ENCODE assay signal across 9 cellular contexts in the genomic region with DNA sequence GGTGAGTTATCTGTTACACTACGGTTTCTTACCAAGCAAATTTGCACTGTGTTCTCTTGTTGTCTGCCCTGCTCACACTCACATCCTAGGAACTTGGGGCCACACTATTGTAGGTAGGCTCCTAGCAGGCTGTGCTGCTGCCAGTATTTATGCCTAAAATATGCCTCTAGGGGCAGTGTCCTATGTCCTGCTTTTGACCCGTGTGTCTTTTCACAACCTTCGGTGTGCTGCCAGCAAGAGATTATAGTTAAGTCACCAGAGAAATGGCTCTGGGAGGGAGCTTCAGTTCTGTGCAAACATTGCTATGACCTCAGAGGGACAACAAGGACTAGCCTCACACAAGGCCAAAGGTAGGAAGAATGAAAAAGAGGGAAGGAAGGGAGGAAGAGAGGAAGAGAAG. TPM values are rescaled to one million over a fixed set of nuclear protein-coding genes. Genes with fewer than 3 reads are reported as not detected.
A peak's percentile ranks its signal among the peaks of the same experiment; 100 is the strongest.
DNase-seq lines count a peak whose midpoint lies in the region; ATAC-seq and TF ChIP-seq lines count a peak whose summit lies in the region.
"Had no signal": no experiment of that assay in that cellular context is flagged by ENCODE, and none has a peak within 500 bp of the region (broad histone marks: within the 10 kb centered on the region; RNA-seq: fewer than 3 reads in every experiment).

No MANE protein-coding gene starts in this region.

- 35 to 39% methylated on average over 3 of the region's 3 CpGs for WGBS in thyroid gland, 2 donors

- no peaks in the 10 kb centered on the region for H3K9me3 Mint-ChIP-seq in endothelial cell (ENCODE audit: unreplicated experiment)
- H3K9me3 Mint-ChIP-seq: IgD-negative memory B cell had no signal

- no peak for TF ChIP-seq POLR2A in thyroid gland (IDR thresholded peaks at IDR 0.05)

- no peak overlapping the region for H3K4me3 ChIP-seq in thyroid gland (replicated peaks in 1 of 3)

- H3K36me3 ChIP-seq in thyroid gland = no peaks in the 10 kb centered on the region

- no peaks in the 10 kb centered on the region for H3K27me3 Mint-ChIP-seq in endothelial cell (ENCODE audit: unreplicated experiment)

- DNase-seq in DMS 273 treated with DMSO at 0.1 percent for 48 hours (lab: John Stamatoyannopoulos, UW) (peak; percentile 1), LHCN-M2 (ENCODE audit: low read depth) (peak; percentile 14), endothelial cell (ENCODE audit: low spot score) (peak; percentile 7), NCI-H2171 (lab: John Stamatoyannopoulos, UW) (no peak), thyroid gland (no peak), amygdala (lab: John Stamatoyannopoulos, UW) (no peak), NCI-H345 treated with DMSO at 0.1 percent for 48 hours (lab: John Stamatoyannopoulos, UW; ENCODE audit: unreplicated experiment) (no peak)

- TF ChIP-seq CTCF in endothelial cell (IDR thresholded peaks at IDR 0.05; ENCODE audit: unreplicated experiment) (no peak), thyroid gland (IDR thresholded peaks at IDR 0.05) (peak in 1 of 6 experiments; percentile 17)

- no peaks in the 10 kb centered on the region for H3K36me3 Mint-ChIP-seq in endothelial cell (ENCODE audit: low read depth, unreplicated experiment)
- H3K36me3 Mint-ChIP-seq: IgD-negative memory B cell had no signal

- no peak overlapping the region for H3K27ac Mint-ChIP-seq in endothelial cell (ENCODE audit: unreplicated experiment)
- H3K27ac Mint-ChIP-seq: IgD-negative memory B cell had no signal

- no peaks in the 10 kb centered on the region for H3K9me3 ChIP-seq in thyroid gland

- H3K4me1 Mint-ChIP-seq in endothelial cell (ENCODE audit: unreplicated experiment) = no peaks in the 10 kb centered on the region
- H3K4me1 Mint-ChIP-seq: IgD-negative memory B cell had no signal

- ATAC-seq in GM21423 (IDR thresholded peaks at IDR 0.05; ENCODE audit: unreplicated experiment) = peak; percentile 62

- H3K4me3 Mint-ChIP-seq in endothelial cell (ENCODE audit: unreplicated experiment) = no peak overlapping the region
- H3K4me3 Mint-ChIP-seq: IgD-negative memory B cell had no signal

- H3K27ac ChIP-seq in thyroid gland = no peak overlapping the region

- H3K4me1 ChIP-seq in thyroid gland = no peaks in the 10 kb centered on the region

- intact Hi-C loops in thyroid gland (cut with DNase I) = no loop called here

- no peaks in the 10 kb centered on the region for H3K27me3 ChIP-seq in thyroid gland

RNA-seq across cellular contexts. Expression of a gene that starts 8.9 kb away (rescaled TPM):
- not detected in 2 replicates for total RNA-seq in LHCN-M2 (2014; rRNA removed)
- polyA plus RNA-seq in LHCN-M2 (2012) = not detected
- total RNA-seq in endothelial cell (ENCODE audit: unreplicated experiment) = not detected
- total RNA-seq in thyroid gland = not detected
- polyA plus RNA-seq: IgD-negative memory B cell had no signal

RNA-seq across cellular contexts. Expression of a gene that starts 25.6 kb away (rescaled TPM):
- not detected in 2 replicates for total RNA-seq in LHCN-M2 (2014; rRNA removed)
- polyA plus RNA-seq in LHCN-M2 (2012) = not detected
- not detected for total RNA-seq in endothelial cell (ENCODE audit: unreplicated experiment)
- not detected for total RNA-seq in thyroid gland
- polyA plus RNA-seq: IgD-negative memory B cell had no signal

RNA-seq across cellular contexts. Expression of a gene that starts 28.4 kb away (rescaled TPM):
- total RNA-seq in LHCN-M2 (2014; rRNA removed) = not detected in 2 replicates
- polyA plus RNA-seq in LHCN-M2 (2012) = not detected
- total RNA-seq in endothelial cell (ENCODE audit: unreplicated experiment) = not detected
- not detected for total RNA-seq in thyroid gland
- polyA plus RNA-seq: IgD-negative memory B cell had no signal

RNA-seq across cellular contexts. Expression of a gene that starts 46.0 kb away (rescaled TPM):
- total RNA-seq in LHCN-M2 (2014; rRNA removed) (not detected in 2 replicates), endothelial cell (ENCODE audit: unreplicated experiment) (not detected), thyroid gland (not detected)
- polyA plus RNA-seq in LHCN-M2 (2012) = not detected
- polyA plus RNA-seq: IgD-negative memory B cell had no signal

Comparison
In these comparisons a context has a peak if more than half of its experiments do, and no peak if none do; other contexts are left out.
1. DNase-seq: peak in DMS 273 treated with DMSO at 0.1 percent for 48 hours (single experiment), LHCN-M2 (single experiment) and endothelial cell (single experiment); none in NCI-H2171 (single experiment), thyroid gland (0 of 2), amygdala (0 of 56) and NCI-H345 treated with DMSO at 0.1 percent for 48 hours (single experiment).